In the genomic region with DNA sequence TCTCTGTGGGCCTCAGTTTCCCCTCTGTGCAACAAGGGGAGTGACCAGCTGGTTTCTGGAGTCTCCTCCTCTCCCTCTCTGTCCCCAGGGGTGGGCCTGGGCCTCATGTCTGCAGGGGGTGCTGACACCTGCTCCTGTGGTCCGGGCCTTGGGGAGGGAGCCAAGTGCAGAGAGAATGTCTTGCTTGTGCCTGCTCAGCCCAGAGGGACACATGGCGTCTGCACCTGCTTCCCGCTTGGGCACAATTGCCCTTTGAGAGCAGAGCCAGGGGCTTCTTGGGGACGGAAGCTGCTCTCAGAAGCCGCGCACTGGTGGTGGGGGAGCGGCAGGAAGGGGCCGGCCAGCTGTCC, we compare ENCODE assay signal across 1 cellular context.
TF ChIP-seq lines count a peak whose summit lies in the region.

No MANE protein-coding gene starts in this region.

TF ChIP-seq in GM12878, 131 proteins besides CTCF, POLR2A, EP300 and RAD21:
- TF ChIP-seq MTA2 (IDR thresholded peaks at IDR 0.05; ENCODE audit: low read depth) = no peak
- TF ChIP-seq TCF12 (IDR thresholded peaks at IDR 0.05; ENCODE audit: low read depth, low read length) = 0 out of 2 replicates have a peak, but pooled peaks have one; percentile 4
